In genomic region chr4:112801341-112801740, GRCh38 we compare ENCODE assay signal across 33 cellular contexts.
"Had no signal": no experiment of that assay in that cellular context is flagged by ENCODE, and none has a peak within 500 bp of the region (broad histone marks: within the 10 kb centered on the region; RNA-seq: fewer than 3 reads in every experiment).

No MANE protein-coding gene starts in this region.

- H3K27ac ChIP-seq: adrenal gland, body of pancreas, epithelial cell of prostate, esophagus squamous epithelium, gastroesophageal sphincter, heart right ventricle, WERI-Rb-1 had no signal

- H3K4me1 Mint-ChIP-seq: activated CD4-positive, alpha-beta memory T cell treated with anti-CD3 and anti-CD28 coated beads, Interleukin-2, amount 10 ng/mL, durations not matched to agents 7 days and 5 days; activated CD4-positive, alpha-beta T cell treated with anti-CD3 and anti-CD28 coated beads for 36 hours; activated CD4-positive, alpha-beta T cell treated with anti-CD3 and anti-CD28 coated beads, Interleukin-2, amount 10 ng/mL, durations not matched to agents 24 days and 14 days; activated naive CD4-positive, alpha-beta T cell treated with anti-CD3 and anti-CD28 coated beads, Interleukin-2, amount 50 U/mL, for 24 hours; activated naive CD8-positive, alpha-beta T cell treated with anti-CD3 and anti-CD28 coated beads for 36 hours; activated naive CD8-positive, alpha-beta T cell treated with anti-CD3 and anti-CD28 coated beads, Interleukin-2, amount 50 U/mL, for 24 hours; T-helper 17 cell had no signal

- ATAC-seq: activated CD4-positive, alpha-beta T cell treated with anti-CD3 and anti-CD28 coated beads for 36 hours; activated naive CD8-positive, alpha-beta T cell treated with anti-CD3 and anti-CD28 coated beads, Interleukin-2, amount 50 U/mL, for 24 hours; body of pancreas; gastroesophageal sphincter; heart right ventricle; T-helper 17 cell had no signal

- H3K36me3 Mint-ChIP-seq: activated naive CD4-positive, alpha-beta T cell treated with anti-CD3 and anti-CD28 coated beads, Interleukin-2, amount 50 U/mL, for 24 hours; activated naive CD8-positive, alpha-beta T cell treated with anti-CD3 and anti-CD28 coated beads for 36 hours had no signal

- H3K27ac Mint-ChIP-seq: activated CD4-positive, alpha-beta memory T cell treated with anti-CD3 and anti-CD28 coated beads, Interleukin-2, amount 10 ng/mL, durations not matched to agents 7 days and 5 days; activated CD4-positive, alpha-beta T cell treated with anti-CD3 and anti-CD28 coated beads for 36 hours; activated CD4-positive, alpha-beta T cell treated with anti-CD3 and anti-CD28 coated beads, Interleukin-2, amount 10 ng/mL, durations not matched to agents 24 days and 14 days; activated naive CD4-positive, alpha-beta T cell treated with anti-CD3 and anti-CD28 coated beads for 36 hours; activated naive CD4-positive, alpha-beta T cell treated with anti-CD3 and anti-CD28 coated beads, Interleukin-2, amount 50 U/mL, for 24 hours; activated naive CD8-positive, alpha-beta T cell treated with anti-CD3 and anti-CD28 coated beads for 36 hours; activated naive CD8-positive, alpha-beta T cell treated with anti-CD3 and anti-CD28 coated beads, Interleukin-2, amount 50 U/mL, for 24 hours; activated T-cell treated with anti-CD3 and anti-CD28 coated beads, Interleukin-2, amount 50 U/mL, for 24 hours; activated T-helper 1 cell treated with anti-CD3 and anti-CD28 coated beads, Interleukin-12 subunit alpha, Interleukin-12 subunit beta, Interleukin-2, Interleukin-4 antibody, amounts not matched to agents 30 ng/mL and 10 ng/mL and 1 ng/mL, durations not matched to agents 14 hours and 24 hours and 36 hours; activated T-helper 2 cell treated with anti-CD3 and anti-CD28 coated beads, Interferon-gamma antibody, Interleukin-2, Interleukin-4, amounts not matched to agents 10 μg/mL and 5 μg/mL and 100 μg/mL, durations not matched to agents 14 hours and 24 hours and 36 hours; T-helper 17 cell; T-helper 2 cell treated with Interferon-gamma antibody and Interleukin-4, amounts not matched to agents 5 μg/mL and 100 μg/mL, for 36 hours had no signal

- H3K27me3 ChIP-seq: adrenal gland, body of pancreas, esophagus squamous epithelium, gastroesophageal sphincter, heart right ventricle had no signal

- H3K4me3 Mint-ChIP-seq: activated CD4-positive, alpha-beta memory T cell treated with anti-CD3 and anti-CD28 coated beads, Interleukin-2, amount 10 ng/mL, durations not matched to agents 7 days and 5 days; activated CD4-positive, alpha-beta T cell treated with anti-CD3 and anti-CD28 coated beads for 36 hours; activated CD4-positive, alpha-beta T cell treated with anti-CD3 and anti-CD28 coated beads, Interleukin-2, amount 10 ng/mL, durations not matched to agents 24 days and 14 days; activated naive CD4-positive, alpha-beta T cell treated with anti-CD3 and anti-CD28 coated beads for 36 hours; activated naive CD4-positive, alpha-beta T cell treated with anti-CD3 and anti-CD28 coated beads, Interleukin-2, amount 50 U/mL, for 24 hours; activated naive CD8-positive, alpha-beta T cell treated with anti-CD3 and anti-CD28 coated beads for 36 hours; activated naive CD8-positive, alpha-beta T cell treated with anti-CD3 and anti-CD28 coated beads, Interleukin-2, amount 50 U/mL, for 24 hours; activated T-cell treated with anti-CD3 and anti-CD28 coated beads, Interleukin-2, amount 50 U/mL, for 24 hours; activated T-helper 1 cell treated with anti-CD3 and anti-CD28 coated beads, Interleukin-12 subunit alpha, Interleukin-12 subunit beta, Interleukin-2, Interleukin-4 antibody, amounts not matched to agents 30 ng/mL and 10 ng/mL and 1 ng/mL, durations not matched to agents 14 hours and 24 hours and 36 hours; T-helper 17 cell; T-helper 2 cell treated with Interferon-gamma antibody and Interleukin-4, amounts not matched to agents 5 μg/mL and 100 μg/mL, for 36 hours had no signal

- H3K9me3 ChIP-seq: adrenal gland, body of pancreas, esophagus squamous epithelium, gastroesophageal sphincter, heart right ventricle had no signal

- DNase-seq: activated CD4-positive, alpha-beta memory T cell treated with anti-CD3 and anti-CD28 coated beads, Interleukin-2, amount 10 ng/mL, durations not matched to agents 7 days and 5 days; activated CD4-positive, alpha-beta T cell treated with anti-CD3 and anti-CD28 coated beads for 36 hours; activated CD4-positive, alpha-beta T cell treated with anti-CD3 and anti-CD28 coated beads, Interleukin-2, amount 10 ng/mL, durations not matched to agents 24 days and 14 days; activated CD4-positive, alpha-beta T cell treated with anti-CD3 and anti-CD28 coated beads, Interleukin-2, amount 50 U/mL, for 4 hours; activated CD4-positive, CD25-positive, alpha-beta regulatory T cell; activated CD4-positive, CD25-positive, alpha-beta regulatory T cell treated with anti-CD3 and anti-CD28 coated beads, Interleukin-2, amount 50 U/mL, for 72 hours; activated CD8-positive, alpha-beta memory T cell treated with anti-CD3 and anti-CD28 coated beads, Interleukin-2, amount 50 U/mL, for 48 hours; activated effector memory CD4-positive, alpha-beta T cell treated with anti-CD3 and anti-CD28 coated beads, Interleukin-2, amount 50 U/mL, for 16 hours; activated naive CD4-positive, alpha-beta T cell treated with anti-CD3 and anti-CD28 coated beads for 36 hours; activated naive CD8-positive, alpha-beta T cell treated with anti-CD3 and anti-CD28 coated beads for 36 hours; activated naive CD8-positive, alpha-beta T cell treated with anti-CD3 and anti-CD28 coated beads, Interleukin-2, amount 50 U/mL, for 24 hours; activated T-cell treated with anti-CD3 and anti-CD28 coated beads for 4 hours; activated T-cell treated with anti-CD3 and anti-CD28 coated beads, Interleukin-2, amount 50 U/mL, for 24 hours; adrenal gland; amygdala; aorta; body of pancreas; caudate nucleus; cortex of kidney; effector memory CD4-positive, alpha-beta T cell; esophagus squamous epithelium; foreskin melanocyte; heart right ventricle; T-helper 1 cell; T-helper 17 cell; T1000; WERI-Rb-1 had no signal

- H3K4me3 ChIP-seq: adrenal gland, body of pancreas, esophagus squamous epithelium, gastroesophageal sphincter, heart right ventricle had no signal

- H3K4me1 ChIP-seq: adrenal gland, body of pancreas, esophagus squamous epithelium, gastroesophageal sphincter had no signal

- H3K36me3 ChIP-seq: adrenal gland, esophagus squamous epithelium, gastroesophageal sphincter, heart right ventricle, WERI-Rb-1 had no signal

- H3K9me3 Mint-ChIP-seq: activated CD4-positive, alpha-beta memory T cell treated with anti-CD3 and anti-CD28 coated beads, Interleukin-2, amount 10 ng/mL, durations not matched to agents 7 days and 5 days; activated CD4-positive, alpha-beta T cell treated with anti-CD3 and anti-CD28 coated beads, Interleukin-2, amount 10 ng/mL, durations not matched to agents 24 days and 14 days; activated naive CD4-positive, alpha-beta T cell treated with anti-CD3 and anti-CD28 coated beads for 36 hours; activated naive CD4-positive, alpha-beta T cell treated with anti-CD3 and anti-CD28 coated beads, Interleukin-2, amount 50 U/mL, for 24 hours; activated naive CD8-positive, alpha-beta T cell treated with anti-CD3 and anti-CD28 coated beads for 36 hours; activated naive CD8-positive, alpha-beta T cell treated with anti-CD3 and anti-CD28 coated beads, Interleukin-2, amount 50 U/mL, for 24 hours; activated T-cell treated with anti-CD3 and anti-CD28 coated beads, Interleukin-2, amount 50 U/mL, for 24 hours; activated T-helper 1 cell treated with anti-CD3 and anti-CD28 coated beads, Interleukin-12 subunit alpha, Interleukin-12 subunit beta, Interleukin-2, Interleukin-4 antibody, amounts not matched to agents 30 ng/mL and 10 ng/mL and 1 ng/mL, durations not matched to agents 14 hours and 24 hours and 36 hours; activated T-helper 2 cell treated with anti-CD3 and anti-CD28 coated beads, Interferon-gamma antibody, Interleukin-2, Interleukin-4, amounts not matched to agents 10 μg/mL and 5 μg/mL and 100 μg/mL, durations not matched to agents 14 hours and 24 hours and 36 hours; T-helper 2 cell treated with Interferon-gamma antibody and Interleukin-4, amounts not matched to agents 5 μg/mL and 100 μg/mL, for 36 hours had no signal
